In the genomic region with DNA sequence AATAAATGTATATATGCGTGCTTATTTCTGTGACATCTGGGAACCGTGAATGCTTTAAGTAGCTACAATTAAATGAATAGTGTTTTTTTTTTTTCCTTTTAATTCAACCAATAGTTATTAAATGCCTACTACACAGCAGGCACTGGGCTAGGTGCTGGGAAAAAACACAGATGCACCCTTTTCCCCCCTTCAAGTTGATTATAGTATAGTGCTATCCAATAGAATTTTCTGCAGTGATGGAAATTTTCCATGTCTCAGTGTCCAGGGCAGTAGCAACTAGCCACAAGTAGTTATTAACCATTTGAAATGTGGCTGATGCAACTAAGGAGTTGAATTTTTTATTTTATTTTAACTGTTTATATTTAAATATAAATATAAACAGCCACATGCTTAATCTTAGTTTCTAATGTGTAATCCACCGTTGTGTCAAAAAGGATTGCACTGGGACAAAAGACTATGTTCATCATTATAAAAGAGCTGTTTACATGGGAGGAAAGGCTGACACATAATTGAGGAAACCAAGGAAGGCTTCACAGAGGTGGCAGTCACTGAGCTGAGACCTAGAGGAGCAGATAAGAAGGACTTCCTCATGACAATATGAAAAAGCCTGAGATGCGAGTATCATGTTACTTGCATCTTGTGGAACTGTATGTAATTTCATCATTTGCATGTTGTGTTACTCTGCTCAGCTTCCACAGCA, we compare ENCODE assay signal across 18 cellular contexts.
"Had no signal": no experiment of that assay in that cellular context is flagged by ENCODE, and none has a peak within 500 bp of the region (broad histone marks: within the 10 kb centered on the region; RNA-seq: fewer than 3 reads in every experiment).

No MANE protein-coding gene starts in this region.

- H3K27me3 ChIP-seq: gastrocnemius medialis, right atrium auricular region, suprapubic skin, vagina had no signal

- H3K27ac ChIP-seq: coronary artery, gastrocnemius medialis, left ventricle myocardium inferior, prostate gland, right atrium auricular region, skin epidermis, suprapubic skin, vagina had no signal

- H3K9me3 ChIP-seq: gastrocnemius medialis, left ventricle myocardium inferior, prostate gland, right atrium auricular region, suprapubic skin, vagina had no signal

- H3K36me3 ChIP-seq: gastrocnemius medialis, left ventricle myocardium inferior, prostate gland, right atrium auricular region, suprapubic skin, vagina had no signal

- H3K4me3 ChIP-seq: coronary artery, gastrocnemius medialis, left ventricle myocardium inferior, prostate gland, right atrium auricular region, skin epidermis, suprapubic skin, vagina had no signal

- H3K4me1 ChIP-seq: gastrocnemius medialis, prostate gland, suprapubic skin, vagina had no signal

- DNase-seq: activated CD4-positive, alpha-beta T cell treated with anti-CD3 and anti-CD28 coated beads, Interleukin-2, amount 10 ng/mL, durations not matched to agents 24 days and 14 days; activated CD8-positive, alpha-beta T cell treated with anti-CD3 and anti-CD28 coated beads, Interleukin-2, amount 10 ng/mL, durations not matched to agents 7 days and 5 days; activated naive CD4-positive, alpha-beta T cell treated with anti-CD3 and anti-CD28 coated beads for 36 hours; activated T-cell treated with anti-CD3 and anti-CD28 coated beads, Interleukin-2, amount 50 U/mL, for 24 hours; anterior cingulate cortex; erythroblast; gastrocnemius medialis; head of caudate nucleus; kidney; left ventricle myocardium inferior; mammary epithelial cell; trophoblast cell had no signal

- ATAC-seq: activated CD8-positive, alpha-beta T cell treated with anti-CD3 and anti-CD28 coated beads, Interleukin-2, amount 10 ng/mL, durations not matched to agents 7 days and 5 days; gastrocnemius medialis had no signal
